8 cellular contexts compared by ENCODE assay signal in the genomic region with DNA sequence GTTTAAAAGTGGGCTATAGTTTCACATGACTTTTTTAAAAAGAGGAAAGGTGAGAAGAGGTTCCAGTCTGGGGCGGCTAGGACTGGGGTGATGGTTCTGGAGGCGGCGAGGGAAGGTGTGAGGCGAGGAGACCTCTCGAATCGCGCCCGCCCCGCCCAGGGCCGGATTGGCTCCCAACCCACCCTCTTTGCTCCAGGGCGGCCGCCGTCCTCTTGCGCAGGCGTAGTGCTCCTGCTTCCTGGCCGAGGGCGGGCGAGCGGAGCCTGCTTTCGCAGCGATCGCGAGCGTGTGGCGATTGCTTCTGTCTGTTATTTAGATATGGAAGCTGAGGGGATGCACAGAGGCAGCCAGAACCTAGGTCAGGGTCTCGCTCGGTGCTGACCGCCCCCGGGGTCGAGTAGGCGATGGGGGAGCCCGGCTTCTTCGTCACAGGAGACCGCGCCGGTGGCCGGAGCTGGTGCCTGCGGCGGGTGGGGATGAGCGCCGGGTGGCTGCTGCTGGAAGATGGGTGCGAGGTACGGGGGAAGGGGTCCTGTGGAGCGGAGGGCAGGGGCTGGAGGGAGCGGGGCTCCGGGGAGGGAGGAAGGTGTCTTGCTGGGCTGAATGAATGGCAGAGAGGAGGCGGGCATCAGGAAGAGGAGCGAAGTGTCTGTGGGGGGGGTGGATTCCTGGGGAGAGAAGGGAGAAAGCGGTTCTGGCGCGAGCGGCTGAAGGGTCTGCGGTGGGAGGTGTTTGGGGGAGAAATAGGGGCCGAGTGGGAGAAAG. TPM values are rescaled to one million over a fixed set of nuclear protein-coding genes. Genes with fewer than 3 reads are reported as not detected.
DNase-seq lines count a peak whose midpoint lies in the region; ATAC-seq and TF ChIP-seq lines count a peak whose summit lies in the region.

Gene RNF8 (plus strand): TSS at position 223 of the 765 bp plus-strand sequence. CDS start 182 bp downstream, at position 405.

- H3K4me2 ChIP-seq in BLaER1 = peak within 1 kb of the TSS; percentile 91

- H3K4me1 ChIP-seq in BLaER1 (peaks cover 19% of the 10 kb centered on the region), left lung (peaks cover 6 to 21% of the 10 kb centered on the region in 2 donors)

- no peaks in the 10 kb centered on the region for H3K36me3 ChIP-seq in BLaER1
- no peaks in the 10 kb centered on the region for H3K36me3 ChIP-seq in left lung

- no peaks in the 10 kb centered on the region for H3K27me3 ChIP-seq in BLaER1
- H3K27me3 ChIP-seq in left lung = no peaks in the 10 kb centered on the region

- H3K27ac ChIP-seq in BLaER1 (peak within 1 kb of the TSS; percentile 75), left lung (peak within 1 kb of the TSS; percentile 33 to 35)

- peak within 1 kb of the TSS; percentile 95 for H3K4me3 ChIP-seq in BLaER1
- peak within 1 kb of the TSS; percentile 81 to 93 for H3K4me3 ChIP-seq in left lung

- no peak for TF ChIP-seq CTCF in left lung (IDR thresholded peaks at IDR 0.05)

- intact Hi-C loops in left lung (cut with DNase I) = no loop called here

- DNase-seq in GM19240 (ENCODE audit: insufficient read length, low spot score) (peak; percentile 96), NCI-H69 (lab: John Stamatoyannopoulos, UW) (peak; percentile 97), dermis blood vessel endothelial cell (peak; percentile 92), left lung (peak; percentile 94 to 98)
- peak; percentile 73 to 85 for DNase-seq in activated CD4-positive, alpha-beta T cell treated with anti-CD3 and anti-CD28 coated beads, Interleukin-2, amount 50 U/mL, for 24 hours (ENCODE audit: low read depth in 1 of 2, low spot score in 1 of 2)
- DNase-seq in stimulated activated CD4-positive, alpha-beta T cell treated with anti-CD3 and anti-CD28 coated beads, Interleukin-2, amount 100 ng/mL, for 4 hours (ENCODE audit: low read depth) = peak; percentile 85

- peaks cover 41% of the 10 kb centered on the region for H4K20me1 ChIP-seq in BLaER1

- H3K9me3 ChIP-seq in BLaER1 (no peaks in the 10 kb centered on the region), left lung (no peaks in the 10 kb centered on the region)

- peak within 1 kb of the TSS; percentile 91 for H3K9ac ChIP-seq in BLaER1

- ATAC-seq in HG03460 (IDR thresholded peaks at IDR 0.05; ENCODE audit: unreplicated experiment) = peak; percentile 90
- peak; percentile 98 for ATAC-seq in left lung

RNA-seq across cellular contexts. Expression of gene RNF8, which starts in this region (rescaled TPM):
- total RNA-seq in dermis blood vessel endothelial cell (30.8 and 48.1 TPM in 2 replicates), left lung (10 to 100 TPM; 11.8 to 15.7 TPM)

Comparison
In these comparisons a context has a peak if more than half of its experiments do, and no peak if none do; other contexts are left out.
1. Peak in every context shown above with its lines: DNase-seq, ATAC-seq, H3K4me3 ChIP-seq and H3K27ac ChIP-seq.